Comparison of ENCODE assay signal across 9 cellular contexts in the genomic region with DNA sequence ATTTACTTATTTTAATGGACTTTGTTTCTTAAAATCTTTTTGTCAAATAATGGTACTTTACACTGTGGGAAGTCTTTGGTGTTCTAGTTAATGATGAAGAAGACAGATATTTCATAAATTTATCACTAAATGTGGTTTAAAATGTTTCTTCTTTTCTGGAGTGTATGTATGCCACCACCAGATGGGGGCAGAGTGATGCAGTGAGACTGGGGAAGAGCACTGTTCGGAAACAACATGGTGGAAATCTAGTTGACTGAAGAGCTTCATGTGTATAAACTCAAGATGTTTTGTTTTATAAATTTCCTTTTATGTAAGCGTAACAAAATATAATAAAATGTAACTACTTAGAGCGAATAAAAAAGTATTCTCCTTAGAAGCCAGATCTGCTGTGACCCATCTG.
DNase-seq lines count a peak whose midpoint lies in the region; FAIRE-seq and TF ChIP-seq lines count a peak whose summit lies in the region.
"Had no signal": no experiment of that assay in that cellular context is flagged by ENCODE, and none has a peak within 500 bp of the region (broad histone marks: within the 10 kb centered on the region; RNA-seq: fewer than 3 reads in every experiment).

No MANE protein-coding gene starts in this region.

- no peak for TF ChIP-seq POLR2A in esophagus muscularis mucosa (IDR thresholded peaks at IDR 0.05; ENCODE audit: low read depth)

- TF ChIP-seq CTCF in GM12874 (IDR thresholded peaks at IDR 0.05; ENCODE audit: insufficient read depth, low read depth, low read length): peak; percentile 7; the same call in 1 of the 2 replicates
- peak in 2 of 3 experiments; percentile 40 to 46 for TF ChIP-seq CTCF in esophagus muscularis mucosa (IDR thresholded peaks at IDR 0.05)
- TF ChIP-seq CTCF in mesothelial cell of epicardium (IDR thresholded peaks at IDR 0.05; ENCODE audit: unreplicated experiment): no peak

- no peaks in the 10 kb centered on the region for H3K4me1 ChIP-seq in esophagus muscularis mucosa

- H3K4me1 Mint-ChIP-seq in activated CD4-positive, alpha-beta memory T cell treated with anti-CD3 and anti-CD28 coated beads for 36 hours (ENCODE audit: low read depth): no peaks in the 10 kb centered on the region
- H3K4me1 Mint-ChIP-seq in mesothelial cell of epicardium: no peaks in the 10 kb centered on the region

- H3K4me3 ChIP-seq in esophagus muscularis mucosa: no peak overlapping the region

- WGBS in esophagus muscularis mucosa: 95% methylated on average over 3 of the region's 3 CpGs

- peak; percentile 68 for FAIRE-seq in A204.1 (lab: Jason Lieb, UNC)
- FAIRE-seq: GM18507 had no signal

- H3K27me3 ChIP-seq in esophagus muscularis mucosa: no peaks in the 10 kb centered on the region

- CTCF ChIA-PET in activated CD4-positive, alpha-beta memory T cell treated with anti-CD3 and anti-CD28 coated beads for 36 hours (lab: Charles Lee): interaction anchor here (0.7 kb wide), 1 partner anchor 33 kb away, joined by 3 read pairs; no protein-coding TSS in a partner anchor

- no peaks in the 10 kb centered on the region for H3K36me3 Mint-ChIP-seq in activated CD4-positive, alpha-beta memory T cell treated with anti-CD3 and anti-CD28 coated beads for 36 hours
- H3K36me3 Mint-ChIP-seq in mesothelial cell of epicardium: peaks cover 7% of the 10 kb centered on the region

- intact Hi-C loops in esophagus muscularis mucosa (cut with DNase I): no loop called here
- intact Hi-C loops in activated CD4-positive, alpha-beta memory T cell treated with anti-CD3 and anti-CD28 coated beads for 36 hours (cut with micrococcal nuclease): no loop called here

- no peak for TF ChIP-seq EP300 in esophagus muscularis mucosa (IDR thresholded peaks at IDR 0.05)

- no peak overlapping the region for H3K4me3 Mint-ChIP-seq in activated CD4-positive, alpha-beta memory T cell treated with anti-CD3 and anti-CD28 coated beads for 36 hours
- no peak overlapping the region for H3K4me3 Mint-ChIP-seq in mesothelial cell of epicardium

- peaks cover 2% of the 10 kb centered on the region for H3K9me3 Mint-ChIP-seq in activated CD4-positive, alpha-beta memory T cell treated with anti-CD3 and anti-CD28 coated beads for 36 hours
- peaks cover 49% of the 10 kb centered on the region for H3K9me3 Mint-ChIP-seq in mesothelial cell of epicardium

- POLR2A ChIA-PET in activated CD4-positive, alpha-beta memory T cell treated with anti-CD3 and anti-CD28 coated beads for 36 hours (lab: Charles Lee): no interaction called here

- H3K9me3 ChIP-seq in esophagus muscularis mucosa: no peaks in the 10 kb centered on the region

- no peaks in the 10 kb centered on the region for H3K36me3 ChIP-seq in esophagus muscularis mucosa

- DNase-seq in NCI-H82 treated with DMSO at 0.1 percent for 48 hours (lab: John Stamatoyannopoulos, UW; ENCODE audit: unreplicated experiment): peak; percentile 4
- DNase-seq in esophagus muscularis mucosa (ENCODE audit: extremely low spot score): no peak
- no peak for DNase-seq in activated CD4-positive, alpha-beta memory T cell treated with anti-CD3 and anti-CD28 coated beads for 36 hours
- no peak for DNase-seq in mesothelial cell of epicardium (ENCODE audit: low spot score in 2 of 2, unreplicated experiment in 2 of 2)
- no peak for DNase-seq in NK-92 treated with Interleukin-12 subunit alpha and Interleukin-12 subunit beta, amount 100 ng/mL, for 24 hours (lab: John Stamatoyannopoulos, UW)
- DNase-seq in NCI-H774 (lab: John Stamatoyannopoulos, UW): no peak

- no peak overlapping the region for H3K27ac ChIP-seq in esophagus muscularis mucosa (replicated peaks in 1 of 4)

- no peaks in the 10 kb centered on the region for H3K27me3 Mint-ChIP-seq in activated CD4-positive, alpha-beta memory T cell treated with anti-CD3 and anti-CD28 coated beads for 36 hours
- H3K27me3 Mint-ChIP-seq in mesothelial cell of epicardium (ENCODE audit: low read depth): no peaks in the 10 kb centered on the region

- no peak overlapping the region for H3K27ac Mint-ChIP-seq in activated CD4-positive, alpha-beta memory T cell treated with anti-CD3 and anti-CD28 coated beads for 36 hours
- no peak overlapping the region for H3K27ac Mint-ChIP-seq in mesothelial cell of epicardium
